Comparison of ENCODE assay signal across 1 cellular context in genomic region chr12:89160716-89161123, GRCh38.
TF ChIP-seq lines count a peak whose summit lies in the region.

No MANE protein-coding gene starts in this region.

TF ChIP-seq in SK-N-SH, 30 proteins besides CTCF, POLR2A, EP300 and RAD21 (continued from another document):
- peak; percentile 61 for TF ChIP-seq NFIC (IDR thresholded peaks at IDR 0.05; ENCODE audit: borderline replicate concordance)
- peak; percentile 38; the same call in 1 of the 2 replicates for TF ChIP-seq JUND (IDR thresholded peaks at IDR 0.05)
- TF ChIP-seq FOSL2 (IDR thresholded peaks at IDR 0.05; ENCODE audit: borderline replicate concordance, low read depth), result peak; percentile 53; the same call in 1 of the 2 replicates
- TF ChIP-seq, protein P1, sequence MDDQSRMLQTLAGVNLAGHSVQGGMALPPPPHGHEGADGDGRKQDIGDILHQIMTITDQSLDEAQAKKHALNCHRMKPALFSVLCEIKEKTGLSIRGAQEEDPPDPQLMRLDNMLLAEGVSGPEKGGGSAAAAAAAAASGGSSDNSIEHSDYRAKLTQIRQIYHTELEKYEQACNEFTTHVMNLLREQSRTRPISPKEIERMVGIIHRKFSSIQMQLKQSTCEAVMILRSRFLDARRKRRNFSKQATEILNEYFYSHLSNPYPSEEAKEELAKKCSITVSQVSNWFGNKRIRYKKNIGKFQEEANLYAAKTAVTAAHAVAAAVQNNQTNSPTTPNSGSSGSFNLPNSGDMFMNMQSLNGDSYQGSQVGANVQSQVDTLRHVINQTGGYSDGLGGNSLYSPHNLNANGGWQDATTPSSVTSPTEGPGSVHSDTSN (IDR thresholded peaks at IDR 0.05), result peak; percentile 77
